8 cellular contexts compared by ENCODE assay signal in the genomic region with DNA sequence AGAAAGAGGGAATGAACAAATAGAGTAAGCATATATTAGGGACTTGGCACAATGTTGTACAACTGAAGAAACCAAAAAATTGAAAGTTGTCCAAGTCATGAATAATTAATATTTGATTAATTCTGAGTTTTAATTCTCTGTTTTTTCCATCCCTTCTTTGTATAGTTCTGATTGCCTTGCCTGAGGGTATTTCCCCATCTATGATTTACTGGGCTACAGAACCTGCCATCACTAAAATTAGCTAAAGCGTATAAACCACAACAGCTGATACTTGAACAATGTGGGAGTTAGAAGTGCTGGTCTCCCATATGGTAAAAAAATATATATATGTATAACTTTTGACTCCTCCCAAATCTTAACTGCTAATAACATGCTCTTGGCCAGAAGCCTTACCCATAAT.
"Had no signal": no experiment of that assay in that cellular context is flagged by ENCODE, and none has a peak within 500 bp of the region (broad histone marks: within the 10 kb centered on the region; RNA-seq: fewer than 3 reads in every experiment).

No MANE protein-coding gene starts in this region.

- H3K36me3 Mint-ChIP-seq: IgD-negative memory B cell had no signal

- H3K4me3 Mint-ChIP-seq: IgD-negative memory B cell had no signal

- ATAC-seq: HepG2, K562 had no signal

- H3K27ac ChIP-seq: HL-60, KMS-11 had no signal

- H3K27me3 Mint-ChIP-seq: IgD-negative memory B cell had no signal

- H3K4me1 Mint-ChIP-seq: IgD-negative memory B cell had no signal

- H3K27ac Mint-ChIP-seq: IgD-negative memory B cell had no signal

- H3K4me3 ChIP-seq: K562 had no signal

- DNase-seq: IMR-90, KBM-7, KG1 had no signal

- H3K9ac ChIP-seq: KMS-11 had no signal
